ENCODE assay signal across 1 cellular context in the genomic region with DNA sequence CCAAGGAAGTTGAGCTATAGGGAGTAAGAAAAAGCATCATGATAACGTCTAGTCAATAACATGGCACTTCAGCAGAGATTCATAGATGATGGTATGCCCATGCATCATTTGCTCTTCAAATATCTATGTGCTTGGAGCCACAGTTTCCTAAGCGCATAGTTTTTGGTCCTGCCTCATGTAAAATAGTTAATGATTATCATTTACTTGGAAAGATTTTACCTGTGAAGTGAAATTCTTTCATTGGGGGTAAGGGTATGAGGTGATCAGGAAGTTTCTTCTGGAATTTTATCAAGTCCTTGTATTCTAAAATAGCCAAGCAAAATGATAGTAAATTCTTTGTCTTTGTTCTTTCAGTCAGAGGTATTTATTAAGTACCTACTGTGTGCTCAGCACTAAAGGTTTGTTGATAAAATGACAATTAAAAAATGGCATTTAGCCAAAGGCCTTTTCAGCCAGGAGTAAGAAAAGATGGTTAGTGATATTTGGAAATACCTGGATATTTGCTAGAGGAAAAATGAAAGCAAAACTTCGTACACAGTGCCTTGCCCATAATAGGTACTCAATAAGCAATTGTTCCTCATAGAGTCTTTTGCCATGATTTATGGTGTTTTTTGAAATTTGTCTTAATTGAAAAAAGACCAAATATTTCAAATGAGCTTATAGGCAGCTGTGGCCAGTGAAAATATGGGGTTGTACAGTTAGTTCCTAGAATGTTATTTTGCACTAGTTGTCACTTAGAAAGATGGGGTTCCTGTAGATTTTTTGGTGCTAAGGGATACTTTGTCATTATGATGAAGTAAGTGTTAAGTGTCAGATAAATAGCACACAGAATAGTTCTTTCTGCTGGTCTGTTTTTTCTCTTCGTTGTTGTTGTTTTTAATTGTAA.
TF ChIP-seq lines count a peak whose summit lies in the region.

No MANE protein-coding gene starts in this region.

TF ChIP-seq in K562, 482 proteins besides CTCF, POLR2A, EP300 and RAD21 (continued from another document and continues in another):
- TF ChIP-seq, protein P1, sequence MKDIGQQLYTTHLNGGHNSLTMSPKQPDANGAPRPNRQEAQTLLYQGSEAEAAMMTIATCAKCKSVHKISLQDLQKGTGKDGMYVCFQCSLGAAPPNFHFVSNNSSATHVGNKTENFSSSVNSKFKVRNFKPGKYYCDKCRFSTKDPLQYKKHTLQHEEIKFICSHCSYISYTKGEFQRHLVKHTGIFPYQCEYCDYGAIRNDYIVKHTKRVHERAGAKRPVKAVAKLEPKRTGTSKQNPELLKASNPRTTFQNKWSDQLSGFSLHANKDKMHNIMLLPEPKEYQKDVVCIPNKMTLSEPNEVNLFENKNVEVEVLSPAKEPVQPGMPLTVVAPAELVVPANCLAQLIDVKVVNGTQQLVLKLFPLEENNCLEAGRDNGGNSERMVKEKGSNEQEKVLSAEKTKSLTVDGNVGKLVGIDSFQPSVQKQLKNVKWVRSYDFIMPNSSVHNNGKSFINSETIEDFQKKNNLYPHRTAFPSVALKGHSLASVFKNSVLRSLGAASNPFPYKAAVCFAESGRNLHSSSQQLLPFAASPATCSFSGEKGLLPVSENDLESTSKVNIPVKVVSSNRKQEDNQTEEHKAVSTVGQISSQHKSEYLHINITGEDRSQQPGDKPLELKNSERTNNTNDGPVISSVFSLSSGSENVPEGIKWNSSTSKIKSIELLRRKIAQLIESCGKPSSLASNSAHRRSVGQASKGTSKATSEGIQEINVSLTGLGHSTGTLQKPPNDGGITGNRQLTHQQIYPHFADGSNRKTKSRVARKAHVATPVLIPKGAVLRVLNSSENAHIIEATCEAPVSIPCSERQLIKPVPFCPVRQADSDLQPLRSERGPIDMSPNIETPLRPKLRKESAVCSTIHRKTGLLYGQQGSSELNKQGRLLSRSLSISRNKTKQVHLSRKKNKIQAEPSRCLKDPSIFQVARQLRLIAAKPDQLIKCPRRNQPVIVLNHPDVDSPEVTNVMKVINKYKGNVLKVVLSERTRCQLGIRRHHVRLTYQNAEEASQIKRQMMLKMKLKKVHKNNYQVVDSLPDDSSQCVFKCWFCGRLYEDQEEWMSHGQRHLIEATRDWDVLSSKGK (CRISPR knock-in tag; IDR thresholded peaks at IDR 0.05): no peak
- TF ChIP-seq, protein P2, sequence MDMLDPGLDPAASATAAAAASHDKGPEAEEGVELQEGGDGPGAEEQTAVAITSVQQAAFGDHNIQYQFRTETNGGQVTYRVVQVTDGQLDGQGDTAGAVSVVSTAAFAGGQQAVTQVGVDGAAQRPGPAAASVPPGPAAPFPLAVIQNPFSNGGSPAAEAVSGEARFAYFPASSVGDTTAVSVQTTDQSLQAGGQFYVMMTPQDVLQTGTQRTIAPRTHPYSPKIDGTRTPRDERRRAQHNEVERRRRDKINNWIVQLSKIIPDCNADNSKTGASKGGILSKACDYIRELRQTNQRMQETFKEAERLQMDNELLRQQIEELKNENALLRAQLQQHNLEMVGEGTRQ (CRISPR knock-in tag; IDR thresholded peaks at IDR 0.05): no peak
- TF ChIP-seq RBM17 (IDR thresholded peaks at IDR 0.05; ENCODE audit: borderline replicate concordance, low read depth, low read length) (no peak), NBN (IDR thresholded peaks at IDR 0.05; ENCODE audit: low read depth) (no peak), ESRRB (CRISPR knock-in tag; IDR thresholded peaks at IDR 0.05; ENCODE audit: borderline replicate concordance) (no peak), ZNF324 (CRISPR knock-in tag; IDR thresholded peaks at IDR 0.05) (peak; percentile 61; the same call in 1 of the 2 replicates), ZSCAN29 (IDR thresholded peaks at IDR 0.05) (no peak), DIDO1 (tag; IDR thresholded peaks at IDR 0.05; ENCODE audit: low read depth) (no peak), TBL1XR1 (IDR thresholded peaks at IDR 0.05; ENCODE audit: low read length in 2 of 2) (no peak), ZZZ3 (IDR thresholded peaks at IDR 0.05) (no peak), WHSC1 (IDR thresholded peaks at IDR 0.05; ENCODE audit: low read length) (no peak), GTF2E2 (tag; IDR thresholded peaks at IDR 0.05) (no peak), KLF6 (CRISPR knock-in tag; IDR thresholded peaks at IDR 0.05; ENCODE audit: borderline replicate concordance) (peak; percentile 73; the same call in 1 of the 2 replicates), ZNF586 (CRISPR knock-in tag; conservative IDR thresholded peaks at IDR 0.05) (no peak), ZNF717 (CRISPR knock-in tag; IDR thresholded peaks at IDR 0.05) (no peak)
- TF ChIP-seq, protein P3, sequence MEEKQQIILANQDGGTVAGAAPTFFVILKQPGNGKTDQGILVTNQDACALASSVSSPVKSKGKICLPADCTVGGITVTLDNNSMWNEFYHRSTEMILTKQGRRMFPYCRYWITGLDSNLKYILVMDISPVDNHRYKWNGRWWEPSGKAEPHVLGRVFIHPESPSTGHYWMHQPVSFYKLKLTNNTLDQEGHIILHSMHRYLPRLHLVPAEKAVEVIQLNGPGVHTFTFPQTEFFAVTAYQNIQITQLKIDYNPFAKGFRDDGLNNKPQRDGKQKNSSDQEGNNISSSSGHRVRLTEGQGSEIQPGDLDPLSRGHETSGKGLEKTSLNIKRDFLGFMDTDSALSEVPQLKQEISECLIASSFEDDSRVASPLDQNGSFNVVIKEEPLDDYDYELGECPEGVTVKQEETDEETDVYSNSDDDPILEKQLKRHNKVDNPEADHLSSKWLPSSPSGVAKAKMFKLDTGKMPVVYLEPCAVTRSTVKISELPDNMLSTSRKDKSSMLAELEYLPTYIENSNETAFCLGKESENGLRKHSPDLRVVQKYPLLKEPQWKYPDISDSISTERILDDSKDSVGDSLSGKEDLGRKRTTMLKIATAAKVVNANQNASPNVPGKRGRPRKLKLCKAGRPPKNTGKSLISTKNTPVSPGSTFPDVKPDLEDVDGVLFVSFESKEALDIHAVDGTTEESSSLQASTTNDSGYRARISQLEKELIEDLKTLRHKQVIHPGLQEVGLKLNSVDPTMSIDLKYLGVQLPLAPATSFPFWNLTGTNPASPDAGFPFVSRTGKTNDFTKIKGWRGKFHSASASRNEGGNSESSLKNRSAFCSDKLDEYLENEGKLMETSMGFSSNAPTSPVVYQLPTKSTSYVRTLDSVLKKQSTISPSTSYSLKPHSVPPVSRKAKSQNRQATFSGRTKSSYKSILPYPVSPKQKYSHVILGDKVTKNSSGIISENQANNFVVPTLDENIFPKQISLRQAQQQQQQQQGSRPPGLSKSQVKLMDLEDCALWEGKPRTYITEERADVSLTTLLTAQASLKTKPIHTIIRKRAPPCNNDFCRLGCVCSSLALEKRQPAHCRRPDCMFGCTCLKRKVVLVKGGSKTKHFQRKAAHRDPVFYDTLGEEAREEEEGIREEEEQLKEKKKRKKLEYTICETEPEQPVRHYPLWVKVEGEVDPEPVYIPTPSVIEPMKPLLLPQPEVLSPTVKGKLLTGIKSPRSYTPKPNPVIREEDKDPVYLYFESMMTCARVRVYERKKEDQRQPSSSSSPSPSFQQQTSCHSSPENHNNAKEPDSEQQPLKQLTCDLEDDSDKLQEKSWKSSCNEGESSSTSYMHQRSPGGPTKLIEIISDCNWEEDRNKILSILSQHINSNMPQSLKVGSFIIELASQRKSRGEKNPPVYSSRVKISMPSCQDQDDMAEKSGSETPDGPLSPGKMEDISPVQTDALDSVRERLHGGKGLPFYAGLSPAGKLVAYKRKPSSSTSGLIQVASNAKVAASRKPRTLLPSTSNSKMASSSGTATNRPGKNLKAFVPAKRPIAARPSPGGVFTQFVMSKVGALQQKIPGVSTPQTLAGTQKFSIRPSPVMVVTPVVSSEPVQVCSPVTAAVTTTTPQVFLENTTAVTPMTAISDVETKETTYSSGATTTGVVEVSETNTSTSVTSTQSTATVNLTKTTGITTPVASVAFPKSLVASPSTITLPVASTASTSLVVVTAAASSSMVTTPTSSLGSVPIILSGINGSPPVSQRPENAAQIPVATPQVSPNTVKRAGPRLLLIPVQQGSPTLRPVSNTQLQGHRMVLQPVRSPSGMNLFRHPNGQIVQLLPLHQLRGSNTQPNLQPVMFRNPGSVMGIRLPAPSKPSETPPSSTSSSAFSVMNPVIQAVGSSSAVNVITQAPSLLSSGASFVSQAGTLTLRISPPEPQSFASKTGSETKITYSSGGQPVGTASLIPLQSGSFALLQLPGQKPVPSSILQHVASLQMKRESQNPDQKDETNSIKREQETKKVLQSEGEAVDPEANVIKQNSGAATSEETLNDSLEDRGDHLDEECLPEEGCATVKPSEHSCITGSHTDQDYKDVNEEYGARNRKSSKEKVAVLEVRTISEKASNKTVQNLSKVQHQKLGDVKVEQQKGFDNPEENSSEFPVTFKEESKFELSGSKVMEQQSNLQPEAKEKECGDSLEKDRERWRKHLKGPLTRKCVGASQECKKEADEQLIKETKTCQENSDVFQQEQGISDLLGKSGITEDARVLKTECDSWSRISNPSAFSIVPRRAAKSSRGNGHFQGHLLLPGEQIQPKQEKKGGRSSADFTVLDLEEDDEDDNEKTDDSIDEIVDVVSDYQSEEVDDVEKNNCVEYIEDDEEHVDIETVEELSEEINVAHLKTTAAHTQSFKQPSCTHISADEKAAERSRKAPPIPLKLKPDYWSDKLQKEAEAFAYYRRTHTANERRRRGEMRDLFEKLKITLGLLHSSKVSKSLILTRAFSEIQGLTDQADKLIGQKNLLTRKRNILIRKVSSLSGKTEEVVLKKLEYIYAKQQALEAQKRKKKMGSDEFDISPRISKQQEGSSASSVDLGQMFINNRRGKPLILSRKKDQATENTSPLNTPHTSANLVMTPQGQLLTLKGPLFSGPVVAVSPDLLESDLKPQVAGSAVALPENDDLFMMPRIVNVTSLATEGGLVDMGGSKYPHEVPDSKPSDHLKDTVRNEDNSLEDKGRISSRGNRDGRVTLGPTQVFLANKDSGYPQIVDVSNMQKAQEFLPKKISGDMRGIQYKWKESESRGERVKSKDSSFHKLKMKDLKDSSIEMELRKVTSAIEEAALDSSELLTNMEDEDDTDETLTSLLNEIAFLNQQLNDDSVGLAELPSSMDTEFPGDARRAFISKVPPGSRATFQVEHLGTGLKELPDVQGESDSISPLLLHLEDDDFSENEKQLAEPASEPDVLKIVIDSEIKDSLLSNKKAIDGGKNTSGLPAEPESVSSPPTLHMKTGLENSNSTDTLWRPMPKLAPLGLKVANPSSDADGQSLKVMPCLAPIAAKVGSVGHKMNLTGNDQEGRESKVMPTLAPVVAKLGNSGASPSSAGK (IDR thresholded peaks at IDR 0.05): no peak
- TF ChIP-seq, protein P4, sequence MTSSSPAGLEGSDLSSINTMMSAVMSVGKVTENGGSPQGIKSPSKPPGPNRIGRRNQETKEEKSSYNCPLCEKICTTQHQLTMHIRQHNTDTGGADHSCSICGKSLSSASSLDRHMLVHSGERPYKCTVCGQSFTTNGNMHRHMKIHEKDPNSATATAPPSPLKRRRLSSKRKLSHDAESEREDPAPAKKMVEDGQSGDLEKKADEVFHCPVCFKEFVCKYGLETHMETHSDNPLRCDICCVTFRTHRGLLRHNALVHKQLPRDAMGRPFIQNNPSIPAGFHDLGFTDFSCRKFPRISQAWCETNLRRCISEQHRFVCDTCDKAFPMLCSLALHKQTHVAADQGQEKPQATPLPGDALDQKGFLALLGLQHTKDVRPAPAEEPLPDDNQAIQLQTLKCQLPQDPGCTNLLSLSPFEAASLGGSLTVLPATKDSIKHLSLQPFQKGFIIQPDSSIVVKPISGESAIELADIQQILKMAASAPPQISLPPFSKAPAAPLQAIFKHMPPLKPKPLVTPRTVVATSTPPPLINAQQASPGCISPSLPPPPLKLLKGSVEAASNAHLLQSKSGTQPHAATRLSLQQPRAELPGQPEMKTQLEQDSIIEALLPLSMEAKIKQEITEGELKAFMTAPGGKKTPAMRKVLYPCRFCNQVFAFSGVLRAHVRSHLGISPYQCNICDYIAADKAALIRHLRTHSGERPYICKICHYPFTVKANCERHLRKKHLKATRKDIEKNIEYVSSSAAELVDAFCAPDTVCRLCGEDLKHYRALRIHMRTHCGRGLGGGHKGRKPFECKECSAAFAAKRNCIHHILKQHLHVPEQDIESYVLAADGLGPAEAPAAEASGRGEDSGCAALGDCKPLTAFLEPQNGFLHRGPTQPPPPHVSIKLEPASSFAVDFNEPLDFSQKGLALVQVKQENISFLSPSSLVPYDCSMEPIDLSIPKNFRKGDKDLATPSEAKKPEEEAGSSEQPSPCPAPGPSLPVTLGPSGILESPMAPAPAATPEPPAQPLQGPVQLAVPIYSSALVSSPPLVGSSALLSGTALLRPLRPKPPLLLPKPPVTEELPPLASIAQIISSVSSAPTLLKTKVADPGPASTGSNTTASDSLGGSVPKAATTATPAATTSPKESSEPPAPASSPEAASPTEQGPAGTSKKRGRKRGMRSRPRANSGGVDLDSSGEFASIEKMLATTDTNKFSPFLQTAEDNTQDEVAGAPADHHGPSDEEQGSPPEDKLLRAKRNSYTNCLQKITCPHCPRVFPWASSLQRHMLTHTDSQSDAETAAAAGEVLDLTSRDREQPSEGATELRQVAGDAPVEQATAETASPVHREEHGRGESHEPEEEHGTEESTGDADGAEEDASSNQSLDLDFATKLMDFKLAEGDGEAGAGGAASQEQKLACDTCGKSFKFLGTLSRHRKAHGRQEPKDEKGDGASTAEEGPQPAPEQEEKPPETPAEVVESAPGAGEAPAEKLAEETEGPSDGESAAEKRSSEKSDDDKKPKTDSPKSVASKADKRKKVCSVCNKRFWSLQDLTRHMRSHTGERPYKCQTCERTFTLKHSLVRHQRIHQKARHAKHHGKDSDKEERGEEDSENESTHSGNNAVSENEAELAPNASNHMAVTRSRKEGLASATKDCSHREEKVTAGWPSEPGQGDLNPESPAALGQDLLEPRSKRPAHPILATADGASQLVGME (CRISPR knock-in tag; IDR thresholded peaks at IDR 0.05): peak; percentile 53; the same call in 1 of the 2 replicates
- TF ChIP-seq, protein P5, sequence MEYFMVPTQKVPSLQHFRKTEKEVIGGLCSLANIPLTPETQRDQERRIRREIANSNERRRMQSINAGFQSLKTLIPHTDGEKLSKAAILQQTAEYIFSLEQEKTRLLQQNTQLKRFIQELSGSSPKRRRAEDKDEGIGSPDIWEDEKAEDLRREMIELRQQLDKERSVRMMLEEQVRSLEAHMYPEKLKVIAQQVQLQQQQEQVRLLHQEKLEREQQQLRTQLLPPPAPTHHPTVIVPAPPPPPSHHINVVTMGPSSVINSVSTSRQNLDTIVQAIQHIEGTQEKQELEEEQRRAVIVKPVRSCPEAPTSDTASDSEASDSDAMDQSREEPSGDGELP (CRISPR knock-in tag; IDR thresholded peaks at IDR 0.05; ENCODE audit: borderline replicate concordance): no peak
- TF ChIP-seq, protein P6, sequence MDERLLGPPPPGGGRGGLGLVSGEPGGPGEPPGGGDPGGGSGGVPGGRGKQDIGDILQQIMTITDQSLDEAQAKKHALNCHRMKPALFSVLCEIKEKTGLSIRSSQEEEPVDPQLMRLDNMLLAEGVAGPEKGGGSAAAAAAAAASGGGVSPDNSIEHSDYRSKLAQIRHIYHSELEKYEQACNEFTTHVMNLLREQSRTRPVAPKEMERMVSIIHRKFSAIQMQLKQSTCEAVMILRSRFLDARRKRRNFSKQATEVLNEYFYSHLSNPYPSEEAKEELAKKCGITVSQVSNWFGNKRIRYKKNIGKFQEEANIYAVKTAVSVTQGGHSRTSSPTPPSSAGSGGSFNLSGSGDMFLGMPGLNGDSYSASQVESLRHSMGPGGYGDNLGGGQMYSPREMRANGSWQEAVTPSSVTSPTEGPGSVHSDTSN (CRISPR knock-in tag; IDR thresholded peaks at IDR 0.05; ENCODE audit: low read depth): no peak
- TF ChIP-seq, protein P6 (tag; conservative IDR thresholded peaks at IDR 0.05; ENCODE audit: low read depth): peak; percentile 74
